In genomic region chr4:143302526-143302925, GRCh38 we compare ENCODE assay signal across 2 cellular contexts.
A peak's percentile ranks its signal among the peaks of the same experiment; 100 is the strongest.
TF ChIP-seq lines count a peak whose summit lies in the region.

No MANE protein-coding gene starts in this region.

TF ChIP-seq in HepG2, 621 proteins besides CTCF, POLR2A, EP300 and RAD21:
- TF ChIP-seq MAFF (IDR thresholded peaks at IDR 0.05; ENCODE audit: low read depth, low read length), result peak; percentile 64
- no peak for TF ChIP-seq ARID2 (CRISPR knock-in tag; IDR thresholded peaks at IDR 0.05; ENCODE audit: borderline replicate concordance)
- TF ChIP-seq ZNF710 (CRISPR knock-in tag; IDR thresholded peaks at IDR 0.05; ENCODE audit: borderline replicate concordance), result no peak
- peak; percentile 53 to 76; a peak in 3 of 4 replicates for TF ChIP-seq MAFK (conservative IDR thresholded peaks at IDR 0.05 in 1 of 2, IDR thresholded peaks at IDR 0.05 in 1 of 2; ENCODE audit: low read length in 2 of 2)
TF ChIP-seq in HepG2: peak in this region for 2.

TF ChIP-seq in K562, 482 proteins besides CTCF, POLR2A, EP300 and RAD21:
- no peak for TF ChIP-seq ZNF12 (CRISPR knock-in tag; IDR thresholded peaks at IDR 0.05)
- no peak for TF ChIP-seq NFYB (IDR thresholded peaks at IDR 0.05; ENCODE audit: extremely low read depth, insufficient read length)
- no peak for TF ChIP-seq SMAD3 (CRISPR knock-in tag; conservative IDR thresholded peaks at IDR 0.05)
- no peak for TF ChIP-seq NFXL1 (CRISPR knock-in tag; IDR thresholded peaks at IDR 0.05)
- TF ChIP-seq ZNF316 (IDR thresholded peaks at IDR 0.05), result peak; percentile 40
- peak; percentile 38 for TF ChIP-seq MAFK (IDR thresholded peaks at IDR 0.05; ENCODE audit: low read length)
- TF ChIP-seq KLF16 (IDR thresholded peaks at IDR 0.05), result no peak
- peak; percentile 26; the same call in 1 of the 2 replicates for TF ChIP-seq MAFG (tag; conservative IDR thresholded peaks at IDR 0.05)
- TF ChIP-seq C11orf30 (IDR thresholded peaks at IDR 0.05; ENCODE audit: low read depth), result peak; percentile 36; the same call in 1 of the 2 replicates
